9 cellular contexts compared by ENCODE assay signal in genomic region chr21:23900727-23901126, GRCh38.
"Had no signal": no experiment of that assay in that cellular context is flagged by ENCODE, and none has a peak within 500 bp of the region (broad histone marks: within the 10 kb centered on the region; RNA-seq: fewer than 3 reads in every experiment).

No MANE protein-coding gene starts in this region.

- H3K27ac ChIP-seq: GM23248 had no signal

- H2AFZ ChIP-seq: GM23248, GM23338 had no signal

- DNase-seq: GM23248, GOT3, H7, H9, HCEC 1CT, HFFc6 had no signal

- ATAC-seq: GM23338, HCT116 had no signal

- H3K4me2 ChIP-seq: GM23338 had no signal

- H3K9ac ChIP-seq: GM23248 had no signal

- H3K4me3 ChIP-seq: GM23248, GM23338, HAP-1 had no signal

- H3K36me3 ChIP-seq: HAP-1 had no signal

- H3K4me1 ChIP-seq: HAP-1 had no signal
